In genomic region chr22:27748355-27749168, GRCh38 we compare ENCODE assay signal across 9 cellular contexts. TPM values are rescaled to one million over a fixed set of nuclear protein-coding genes. Genes with fewer than 3 reads are reported as not detected.
A peak's percentile ranks its signal among the peaks of the same experiment; 100 is the strongest.
DNase-seq lines count a peak whose midpoint lies in the region; ATAC-seq and TF ChIP-seq lines count a peak whose summit lies in the region.
"Had no signal": no experiment of that assay in that cellular context is flagged by ENCODE, and none has a peak within 500 bp of the region (broad histone marks: within the 10 kb centered on the region; RNA-seq: fewer than 3 reads in every experiment).

No MANE protein-coding gene starts in this region.

- TF ChIP-seq RAD21 in SK-N-SH (IDR thresholded peaks at IDR 0.05; ENCODE audit: low read length): no peak

- TF ChIP-seq CTCF in SK-N-SH (IDR thresholded peaks at IDR 0.05) (no peak), retinal pigment epithelial cell (conservative IDR thresholded peaks at IDR 0.05; ENCODE audit: low read depth, low read length) (no peak)

- no peaks in the 10 kb centered on the region for H3F3A ChIP-seq in SK-N-SH (replicated peaks; ENCODE audit: insufficient read depth)

- H3K79me2 ChIP-seq in SK-N-SH (ENCODE audit: insufficient read depth): no peaks in the 10 kb centered on the region

- intact Hi-C loops in Right ventricle myocardium inferior (cut with DNase I): no loop called here

- no peaks in the 10 kb centered on the region for H4K20me1 ChIP-seq in SK-N-SH (ENCODE audit: insufficient read depth)

- no peaks in the 10 kb centered on the region for H3K9me2 ChIP-seq in SK-N-SH

- H2AFZ ChIP-seq in SK-N-SH (ENCODE audit: low read depth): no peak overlapping the region; the same call in 1 of the 2 replicates

- peaks cover 7 to 10% of the 10 kb centered on the region in 2 experiments; a peak in 3 of 4 replicates for H3K4me1 ChIP-seq in SK-N-SH (ENCODE audit: control insufficient read depth in 1 of 2, insufficient read depth in 2 of 2, low read depth in 1 of 2, low read length in 1 of 2)

- CTCF ChIA-PET in SK-N-SH (lab: Yijun Ruan, JAX): interaction anchor here (0.9 to 1.6 kb wide), 6 partner anchors 17 to 182 kb away, joined by 3 to 6 read pairs (median 3); no protein-coding TSS in a partner anchor

- DNase-seq in EL (peak; percentile 41), SK-N-SH (no peak), Right ventricle myocardium inferior (ENCODE audit: missing footprints) (no peak), retinal pigment epithelial cell (ENCODE audit: low read depth) (peak; percentile 58), NCI-H774 (lab: John Stamatoyannopoulos, UW) (no peak), pons (ENCODE audit: low spot score) (no peak), NCI-H146 (lab: John Stamatoyannopoulos, UW) (no peak)
- DNase-seq: amygdala had no signal

- peak; percentile 68 for ATAC-seq in Right ventricle myocardium inferior
- no peak for ATAC-seq in GM18870 (IDR thresholded peaks at IDR 0.05; ENCODE audit: unreplicated experiment)

- no peak overlapping the region; a peak in 1 of 4 replicates for H3K4me3 ChIP-seq in SK-N-SH (ENCODE audit: low read depth in 2 of 2, low read length in 1 of 2)
- no peak overlapping the region for H3K4me3 ChIP-seq in retinal pigment epithelial cell (ENCODE audit: low read length)

- no peak overlapping the region for H3K9ac ChIP-seq in SK-N-SH

- peak overlapping the region; percentile 54; the same call in 1 of the 2 replicates for H3K4me2 ChIP-seq in SK-N-SH

- no peaks in the 10 kb centered on the region; the same call in 1 of the 2 replicates for H3K27me3 ChIP-seq in SK-N-SH (ENCODE audit: insufficient read depth)

- POLR2A ChIA-PET in SK-N-SH (lab: Yijun Ruan, JAX): no interaction called here

- H3K36me3 ChIP-seq in SK-N-SH (replicated peaks in 1 of 2; ENCODE audit: control insufficient read depth in 1 of 2, insufficient read depth in 2 of 2, low read length in 1 of 2): no peaks in the 10 kb centered on the region

- H3K27ac ChIP-seq in SK-N-SH (ENCODE audit: low read depth in 2 of 2, low read length in 1 of 2): no peak overlapping the region

- 34% methylated on average over 15 of the region's 15 CpGs for WGBS in SK-N-SH (ENCODE audit: low lambda C conversion rate)

- TF ChIP-seq EP300 in SK-N-SH (IDR thresholded peaks at IDR 0.05; ENCODE audit: borderline replicate concordance in 1 of 2, low read depth in 1 of 2, low read length in 1 of 2): no peak

- no peaks in the 10 kb centered on the region for H3K9me3 ChIP-seq in SK-N-SH

TF ChIP-seq in SK-N-SH, 30 proteins besides CTCF, POLR2A, EP300 and RAD21:
- TF ChIP-seq IRF3 (IDR thresholded peaks at IDR 0.05; ENCODE audit: low read depth, low read length) (no peak), EZH2phosphoT487 (IDR thresholded peaks at IDR 0.05; ENCODE audit: borderline replicate concordance, low read depth) (no peak), NFIC (IDR thresholded peaks at IDR 0.05; ENCODE audit: borderline replicate concordance) (no peak), GABPA (IDR thresholded peaks at IDR 0.05; ENCODE audit: low read depth) (no peak), FOXM1 (IDR thresholded peaks at IDR 0.05; ENCODE audit: low read depth) (no peak), TEAD4 (IDR thresholded peaks at IDR 0.05; ENCODE audit: borderline replicate concordance, insufficient read depth) (no peak), REST (IDR thresholded peaks at IDR 0.05; ENCODE audit: low read depth, low read length) (no peak), CHD2 (IDR thresholded peaks at IDR 0.05; ENCODE audit: low read length, partially characterized antibody) (no peak), GATA2 (CRISPR knock-in tag; IDR thresholded peaks at IDR 0.05) (no peak)

RNA-seq across cellular contexts. Expression of gene MN1, which starts 53.0 kb away (rescaled TPM):
- 0.11 and 0.20 TPM in 2 replicates for polyA plus RNA-seq in SK-N-SH (2012; rRNA removed)
- 0.05 TPM in 2 replicates for polyA plus RNA-seq in SK-N-SH (2012; cell fraction: cytosol; rRNA removed)
- 0.16 and 0.33 TPM in 2 replicates for polyA plus RNA-seq in SK-N-SH (2012; cell fraction: nucleus; rRNA removed)
- 5.3 TPM for total RNA-seq in Right ventricle myocardium inferior

Comparison
In these comparisons a context has a peak if more than half of its experiments do, and no peak if none do; other contexts are left out.
1. DNase-seq: peak in EL (single experiment) and retinal pigment epithelial cell (single experiment); none in SK-N-SH (single experiment), Right ventricle myocardium inferior (single experiment), NCI-H774 (single experiment), pons (single experiment) and NCI-H146 (single experiment).